13 cellular contexts compared by ENCODE assay signal in genomic region chr1:33097137-33097611, GRCh38. TPM values are rescaled to one million over a fixed set of nuclear protein-coding genes. Genes with fewer than 3 reads are reported as not detected.
DNase-seq lines count a peak whose midpoint lies in the region; ATAC-seq, FAIRE-seq and TF ChIP-seq lines count a peak whose summit lies in the region.
"Had no signal": no experiment of that assay in that cellular context is flagged by ENCODE, and none has a peak within 500 bp of the region (broad histone marks: within the 10 kb centered on the region; RNA-seq: fewer than 3 reads in every experiment).

No MANE protein-coding gene starts in this region.

- FAIRE-seq in RCC 7860 (lab: Jason Lieb, UNC) = no peak

- H3K4me3 ChIP-seq in skeletal muscle satellite cell (ENCODE audit: low read length) = no peak overlapping the region
- H3K4me3 ChIP-seq: tibial artery had no signal

- no peaks in the 10 kb centered on the region for H3K27me3 ChIP-seq in skeletal muscle satellite cell (ENCODE audit: control insufficient read depth, insufficient read depth, low read length)
- H3K27me3 ChIP-seq: tibial artery had no signal

- no peaks in the 10 kb centered on the region for H3K27me3 Mint-ChIP-seq in activated CD4-positive, alpha-beta T cell treated with anti-CD3 and anti-CD28 coated beads, Interleukin-2, amount 10 ng/mL, durations not matched to agents 7 days and 5 days

- peaks cover 77% of the 10 kb centered on the region for H3K4me1 Mint-ChIP-seq in activated CD4-positive, alpha-beta T cell treated with anti-CD3 and anti-CD28 coated beads, Interleukin-2, amount 10 ng/mL, durations not matched to agents 7 days and 5 days

- no peaks in the 10 kb centered on the region for H3K9me3 ChIP-seq in skeletal muscle satellite cell (replicated peaks; ENCODE audit: low read length)
- H3K9me3 ChIP-seq: tibial artery had no signal

- no peak overlapping the region for H3K4me3 Mint-ChIP-seq in activated CD4-positive, alpha-beta T cell treated with anti-CD3 and anti-CD28 coated beads, Interleukin-2, amount 10 ng/mL, durations not matched to agents 7 days and 5 days
- H3K4me3 Mint-ChIP-seq: mesothelial cell of epicardium had no signal

- POLR2A ChIA-PET in activated CD4-positive, alpha-beta T cell treated with anti-CD3 and anti-CD28 coated beads, Interleukin-2, amount 10 ng/mL, durations not matched to agents 7 days and 5 days (lab: Charles Lee) = no interaction called here

- no peak for TF ChIP-seq POLR2A in erythroblast (IDR thresholded peaks at IDR 0.05; ENCODE audit: low read length)

- H3K9me3 Mint-ChIP-seq in activated CD4-positive, alpha-beta T cell treated with anti-CD3 and anti-CD28 coated beads, Interleukin-2, amount 10 ng/mL, durations not matched to agents 7 days and 5 days = no peaks in the 10 kb centered on the region
- H3K9me3 Mint-ChIP-seq: mesothelial cell of epicardium had no signal

- H3K9ac ChIP-seq in skeletal muscle satellite cell (ENCODE audit: low read depth, low read length) = peak overlapping the region; percentile 55
- H3K9ac ChIP-seq: parathyroid adenoma had no signal

- no peak overlapping the region for H3K4me2 ChIP-seq in skeletal muscle satellite cell (ENCODE audit: low read length)

- ATAC-seq in HG03159 (IDR thresholded peaks at IDR 0.05; ENCODE audit: unreplicated experiment) = no peak

- CTCF ChIA-PET in activated CD4-positive, alpha-beta T cell treated with anti-CD3 and anti-CD28 coated beads, Interleukin-2, amount 10 ng/mL, durations not matched to agents 7 days and 5 days (lab: Charles Lee) = interaction anchor here (1.1 to 4.9 kb wide), 2 partner anchors 9 to 13 kb away, joined by 4 to 27 read pairs; no protein-coding TSS in a partner anchor

- no peaks in the 10 kb centered on the region for H3K36me3 ChIP-seq in skeletal muscle satellite cell (ENCODE audit: insufficient read depth, low read length)

- peaks cover 11% of the 10 kb centered on the region for H3K36me3 Mint-ChIP-seq in activated CD4-positive, alpha-beta T cell treated with anti-CD3 and anti-CD28 coated beads, Interleukin-2, amount 10 ng/mL, durations not matched to agents 7 days and 5 days (ENCODE audit: low read depth)

- DNase-seq in activated CD4-positive, alpha-beta T cell treated with anti-CD3 and anti-CD28 coated beads, Interleukin-2, amount 10 ng/mL, durations not matched to agents 7 days and 5 days = no peak
- DNase-seq in activated CD4-positive, alpha-beta T cell treated with anti-CD3 and anti-CD28 coated beads, Interleukin-2, amount 50 U/mL, for 4 hours = no peak
- DNase-seq in RCC 7860 (ENCODE audit: low spot score) (peak; percentile 63), erythroblast (lab: John Stamatoyannopoulos, UW) (peak; percentile 14 to 48), glomerular visceral epithelial cell (ENCODE audit: extremely low spot score) (no peak), KBM-7 (no peak)
- DNase-seq: activated T-cell treated with anti-CD3 and anti-CD28 coated beads, Interleukin-2, amount 50 U/mL, for 1 hour; foreskin melanocyte; tibial artery had no signal

- peaks cover 51% of the 10 kb centered on the region for H3K4me1 ChIP-seq in skeletal muscle satellite cell (ENCODE audit: control insufficient read depth, insufficient read depth, low read length)

- in situ Hi-C loops in KBM-7 (cut with MboI; ENCODE audit: low pct_unique_long_range_greater_than_20kb, low sequenced_read_pairs) = no loop called here

- H3K27ac Mint-ChIP-seq in activated CD4-positive, alpha-beta T cell treated with anti-CD3 and anti-CD28 coated beads, Interleukin-2, amount 10 ng/mL, durations not matched to agents 7 days and 5 days = peak overlapping the region; percentile 98
- H3K27ac Mint-ChIP-seq: mesothelial cell of epicardium had no signal

RNA-seq across cellular contexts. Expression of gene AZIN2, which starts 16.2 kb away (rescaled TPM):
- total RNA-seq in activated CD4-positive, alpha-beta T cell treated with anti-CD3 and anti-CD28 coated beads, Interleukin-2, amount 10 ng/mL, durations not matched to agents 7 days and 5 days = 1 to 10 TPM; 4.1 to 5.5 TPM
- total RNA-seq in skeletal muscle satellite cell (2012; rRNA removed) = 4.1 and 7.0 TPM in 2 replicates

Comparison
In these comparisons a context has a peak if more than half of its experiments do, and no peak if none do; other contexts are left out.
1. DNase-seq: peak in RCC 7860 (single experiment) and erythroblast (2 of 2); none in activated CD4-positive, alpha-beta T cell treated with anti-CD3 and anti-CD28 coated beads, Interleukin-2, amount 10 ng/mL, durations not matched to agents 7 days and 5 days (single experiment), activated CD4-positive, alpha-beta T cell treated with anti-CD3 and anti-CD28 coated beads, Interleukin-2, amount 50 U/mL, for 4 hours (0 of 2), glomerular visceral epithelial cell (single experiment) and KBM-7 (single experiment).